Comparison of ENCODE assay signal across 30 cellular contexts in the genomic region with DNA sequence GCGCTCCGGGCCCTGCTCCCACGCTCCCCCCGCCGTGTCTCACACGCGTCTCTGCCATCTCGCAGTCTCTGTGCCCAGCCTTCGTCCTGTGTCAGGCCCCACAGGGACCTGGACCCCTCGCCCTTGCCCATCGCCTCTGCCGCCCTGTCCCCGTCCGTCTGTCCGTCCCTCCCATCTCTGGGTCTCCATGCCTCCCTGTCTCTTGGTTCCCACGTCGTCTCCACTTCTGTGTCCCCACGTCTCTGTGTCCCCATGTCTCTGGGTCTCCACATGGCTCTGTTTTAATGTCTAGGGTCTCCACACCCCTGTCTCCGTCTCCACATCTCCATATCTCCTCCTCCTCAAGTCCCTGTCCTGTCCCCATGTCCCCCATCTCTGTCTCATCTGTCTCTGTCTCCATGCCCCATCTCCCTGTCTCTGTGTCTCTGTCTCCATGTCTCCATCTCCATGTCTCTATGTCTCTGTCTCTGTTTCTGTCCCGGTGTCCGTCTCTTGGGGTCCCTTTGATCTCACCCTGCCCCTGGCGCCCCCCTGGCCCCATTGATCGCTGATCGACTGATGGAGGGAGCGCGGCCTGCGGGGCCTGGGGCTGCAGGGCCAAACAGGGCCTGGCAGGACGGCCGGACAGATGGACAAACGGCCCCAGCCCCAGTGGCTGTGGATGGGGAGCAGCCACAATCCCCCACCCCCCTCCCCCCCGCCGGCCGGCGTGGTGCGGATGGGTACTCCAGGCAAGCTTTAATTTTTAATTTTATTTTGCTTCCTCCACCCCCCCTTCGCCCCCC. TPM values are rescaled to one million over a fixed set of nuclear protein-coding genes. Genes with fewer than 3 reads are reported as not detected.
DNase-seq lines count a peak whose midpoint lies in the region; ATAC-seq and TF ChIP-seq lines count a peak whose summit lies in the region.
"Had no signal": no experiment of that assay in that cellular context is flagged by ENCODE, and none has a peak within 500 bp of the region (broad histone marks: within the 10 kb centered on the region; RNA-seq: fewer than 3 reads in every experiment).

No MANE protein-coding gene starts in this region.

- no peaks in the 10 kb centered on the region for H3K79me2 ChIP-seq in mammary epithelial cell (ENCODE audit: insufficient read depth, low read length)

- no peaks in the 10 kb centered on the region for H3K36me3 ChIP-seq in mammary epithelial cell (ENCODE audit: insufficient read depth, low read length)
- H3K36me3 ChIP-seq: colonic mucosa, neural progenitor cell, sigmoid colon, suprapubic skin had no signal

- peaks cover 3% of the 10 kb centered on the region for H4K20me1 ChIP-seq in mammary epithelial cell (ENCODE audit: insufficient read depth, low read length)

- peaks cover 3% of the 10 kb centered on the region for H3K4me1 Mint-ChIP-seq in MCF 10A (ENCODE audit: insufficient read depth, unreplicated experiment)
- peaks cover 19% of the 10 kb centered on the region for H3K4me1 Mint-ChIP-seq in glutamatergic neuron (ENCODE audit: low read depth, unreplicated experiment)

- in situ Hi-C loops in mammary epithelial cell (cut with MboI; ENCODE audit: low sequenced_read_pairs in 2 of 2) = no loop called here

- intact Hi-C loops in mammary epithelial cell (cut with micrococcal nuclease) = no loop called here
- intact Hi-C loops in MCF 10A (cut with micrococcal nuclease) = no loop called here

- no peaks in the 10 kb centered on the region for H3K27me3 Mint-ChIP-seq in MCF 10A (ENCODE audit: insufficient read depth, unreplicated experiment)
- peaks cover 22% of the 10 kb centered on the region for H3K27me3 Mint-ChIP-seq in glutamatergic neuron (ENCODE audit: unreplicated experiment)

- no peaks in the 10 kb centered on the region for H3K9me3 Mint-ChIP-seq in MCF 10A (ENCODE audit: unreplicated experiment)
- peaks cover 7% of the 10 kb centered on the region for H3K9me3 Mint-ChIP-seq in glutamatergic neuron (ENCODE audit: unreplicated experiment)
- H3K9me3 Mint-ChIP-seq: activated B cell treated with CpG ODN at 0.5 μM for 24 hours; immature natural killer cell; neural progenitor cell; stimulated activated naive B cell treated with anti-CD40 and anti-IgM and Interleukin-4, amounts not matched to agents 10 μg/mL and 1 μg/mL and 100 μg/mL, for 72 hours had no signal

- H3K27ac Mint-ChIP-seq in MCF 10A (ENCODE audit: low read depth, unreplicated experiment) (no peak overlapping the region), glutamatergic neuron (ENCODE audit: unreplicated experiment) (no peak overlapping the region)
- H3K27ac Mint-ChIP-seq: activated B cell treated with CpG ODN at 0.5 μM for 24 hours; immature natural killer cell; neural progenitor cell; stimulated activated naive B cell treated with anti-CD40 and anti-IgM and Interleukin-4, amounts not matched to agents 10 μg/mL and 1 μg/mL and 100 μg/mL, for 72 hours had no signal

- TF ChIP-seq CTCF in mammary epithelial cell (conservative IDR thresholded peaks at IDR 0.05 in 1 of 2, IDR thresholded peaks at IDR 0.05 in 1 of 2; ENCODE audit: extremely low read depth in 1 of 2, insufficient read depth in 1 of 2, low read depth in 1 of 2, low read length in 2 of 2) = no peak
- TF ChIP-seq CTCF in MCF 10A (IDR thresholded peaks at IDR 0.05; ENCODE audit: unreplicated experiment) = no peak
- no peak for TF ChIP-seq CTCF in glutamatergic neuron (IDR thresholded peaks at IDR 0.05; ENCODE audit: partially characterized antibody, unreplicated experiment)

- H3K4me3 Mint-ChIP-seq in MCF 10A (ENCODE audit: unreplicated experiment) = no peak overlapping the region
- H3K4me3 Mint-ChIP-seq in glutamatergic neuron (ENCODE audit: unreplicated experiment) = no peak overlapping the region
- H3K4me3 Mint-ChIP-seq: activated B cell treated with CpG ODN at 0.5 μM for 24 hours; immature natural killer cell; neural progenitor cell; stimulated activated naive B cell treated with anti-CD40 and anti-IgM and Interleukin-4, amounts not matched to agents 10 μg/mL and 1 μg/mL and 100 μg/mL, for 72 hours had no signal

- peaks cover 3% of the 10 kb centered on the region for H3K4me1 ChIP-seq in mammary epithelial cell (ENCODE audit: insufficient read depth, low read length)
- H3K4me1 ChIP-seq: colonic mucosa had no signal

- 20% methylated on average over 21 of the region's 36 CpGs for WGBS in mammary epithelial cell (ENCODE audit: low coverage, missing lambda C conversion rate)

- no TSS peak for BruUV-seq in mammary epithelial cell (replicated peaks; lab: Mats Ljungman, UMichigan)
- BruUV-seq in MCF 10A (replicated peaks; lab: Mats Ljungman, UMichigan) = no TSS peak

- H3K36me3 Mint-ChIP-seq in MCF 10A (ENCODE audit: insufficient read depth, unreplicated experiment) = no peaks in the 10 kb centered on the region
- no peaks in the 10 kb centered on the region for H3K36me3 Mint-ChIP-seq in glutamatergic neuron (ENCODE audit: unreplicated experiment)
- H3K36me3 Mint-ChIP-seq: immature natural killer cell, neural progenitor cell had no signal

- CTCF ChIA-PET in mammary epithelial cell (lab: Charles Lee; ENCODE audit: low non-redundant PET) (no interaction called here), MCF 10A (lab: Yijun Ruan, JAX) (interaction anchor here (0.6 kb wide), 1 partner anchor 38 kb away, joined by 3 read pairs; no protein-coding TSS in a partner anchor)

- no peak overlapping the region for H2AFZ ChIP-seq in mammary epithelial cell (ENCODE audit: low read depth, low read length)
- H2AFZ ChIP-seq: neural progenitor cell had no signal

- dilution Hi-C loops in mammary epithelial cell (cut with HindIII; ENCODE audit: low sequenced_read_pairs) = no loop called here

- H3K9me3 ChIP-seq in mammary epithelial cell (replicated peaks; ENCODE audit: insufficient read depth, low read length) = no peaks in the 10 kb centered on the region
- H3K9me3 ChIP-seq: colonic mucosa, sigmoid colon, suprapubic skin had no signal

- no peak for DNase-seq in mammary epithelial cell
- no peak for DNase-seq in MCF 10A (ENCODE audit: unreplicated experiment)
- DNase-seq in Jurkat, Clone E6-1 (ENCODE audit: low read depth, low spot score) = no peak
- DNase-seq in glutamatergic neuron = peak; percentile 27
- DNase-seq in NCI-H226 = no peak
- DNase-seq: activated B cell treated with CpG ODN at 0.5 μM for 24 hours; activated CD4-positive, alpha-beta T cell treated with anti-CD3 and anti-CD28 coated beads, Interleukin-2, amount 50 U/mL, for 4 hours; activated naive CD4-positive, alpha-beta T cell treated with anti-CD3 and anti-CD28 coated beads, Interleukin-2, amount 50 U/mL, for 16 hours; amniotic stem cell; colonic mucosa; erythroblast; head of caudate nucleus; immature natural killer cell; left colon; NCI-H1105; NCI-H187 treated with DMSO at 0.1 percent for 48 hours; posterior cingulate gyrus; SHP77 treated with DMSO at 0.1 percent for 48 hours; sigmoid colon; stimulated activated naive B cell treated with anti-CD40 and anti-IgM and Interleukin-4, amounts not matched to agents 10 μg/mL and 1 μg/mL and 100 μg/mL, for 72 hours; SW 1271; T1000 had no signal

- H3K9ac ChIP-seq in mammary epithelial cell (ENCODE audit: insufficient read depth, low read length) = no peak overlapping the region
- H3K9ac ChIP-seq: neural progenitor cell had no signal

- H3K27ac ChIP-seq in mammary epithelial cell (ENCODE audit: insufficient read depth, low read depth, low read length) = no peak overlapping the region
- H3K27ac ChIP-seq: colonic mucosa, neural progenitor cell, sigmoid colon, suprapubic skin had no signal

- ATAC-seq in activated CD4-positive, CD25-positive, alpha-beta regulatory T cell treated with anti-CD3 and anti-CD28 coated beads, Interleukin-2, amount 50 U/mL, for 24 hours = no peak
- no peak for ATAC-seq in GM21619 (IDR thresholded peaks at IDR 0.05; ENCODE audit: unreplicated experiment)
- ATAC-seq in GM21515 (IDR thresholded peaks at IDR 0.05; ENCODE audit: unreplicated experiment) = no peak
- ATAC-seq: GM12878; left colon; stimulated activated naive B cell treated with anti-CD40 and anti-IgM and Interleukin-4, amounts not matched to agents 10 μg/mL and 1 μg/mL and 100 μg/mL, for 72 hours had no signal

- POLR2A ChIA-PET in MCF 10A (lab: Yijun Ruan, JAX) = no interaction called here

- peaks cover 35% of the 10 kb centered on the region for H3K27me3 ChIP-seq in mammary epithelial cell (ENCODE audit: insufficient read depth, low read length)

- peak overlapping the region; percentile 39 for H3K4me2 ChIP-seq in mammary epithelial cell (ENCODE audit: insufficient read depth, low read depth, low read length)
- H3K4me2 ChIP-seq: neural progenitor cell had no signal

- H3K4me3 ChIP-seq in mammary epithelial cell (replicated peaks in 1 of 3; ENCODE audit: insufficient read depth in 1 of 3, low read depth in 2 of 3, low read length in 3 of 3) = no peak overlapping the region
- H3K4me3 ChIP-seq in Jurkat, Clone E6-1 (ENCODE audit: low read length) = peak overlapping the region; percentile 30
- H3K4me3 ChIP-seq: colonic mucosa, GM12878, neural progenitor cell, sigmoid colon, suprapubic skin had no signal

RNA-seq across cellular contexts. Expression of a gene that starts 12.8 kb away (rescaled TPM):
- total RNA-seq in mammary epithelial cell = not detected
- 0.03 TPM for polyA plus RNA-seq in mammary epithelial cell
- not detected for polyA minus RNA-seq in mammary epithelial cell
- total RNA-seq in MCF 10A (2022) = 0.34 TPM in 1 of 2 replicates, not detected in the other
- polyA plus RNA-seq in Jurkat, Clone E6-1 (2012; ENCODE audit: insufficient read depth, insufficient read length) = 1.3 TPM
- total RNA-seq in glutamatergic neuron (ENCODE audit: unreplicated experiment) = 1.6 TPM
- total RNA-seq: sigmoid colon, urinary bladder had no signal

RNA-seq across cellular contexts. Expression of a gene that starts 32.5 kb away (rescaled TPM):
- total RNA-seq in mammary epithelial cell (100 to 1,000 TPM in 1 of 2 donors, 10 to 100 TPM in 1; 45.5 to 121 TPM), MCF 10A (2022) (106 and 108 TPM in 2 replicates), glutamatergic neuron (ENCODE audit: unreplicated experiment) (78.7 TPM)
- 76.4 TPM for polyA plus RNA-seq in mammary epithelial cell
- 53.0 TPM for polyA minus RNA-seq in mammary epithelial cell
- 154 TPM for polyA plus RNA-seq in Jurkat, Clone E6-1 (2012; ENCODE audit: insufficient read depth, insufficient read length)

RNA-seq across cellular contexts. Expression of a gene that starts 38.4 kb away (rescaled TPM):
- total RNA-seq in mammary epithelial cell (under 1 TPM in 1 of 2 donors, not detected in 1; 0.40 TPM), MCF 10A (2022) (not detected in 2 replicates), glutamatergic neuron (ENCODE audit: unreplicated experiment) (not detected)
- 0.08 TPM for polyA plus RNA-seq in mammary epithelial cell
- not detected for polyA minus RNA-seq in mammary epithelial cell
- polyA plus RNA-seq in Jurkat, Clone E6-1 (2012; ENCODE audit: insufficient read depth, insufficient read length) = 8.5 TPM
- total RNA-seq: A172, sigmoid colon had no signal

RNA-seq across cellular contexts. Expression of a gene that starts 43.7 kb away (rescaled TPM):
- 100 to 1,000 TPM in 1 of 2 donors, 10 to 100 TPM in 1; 74.8 to 154 TPM for total RNA-seq in mammary epithelial cell
- 154 TPM for polyA plus RNA-seq in mammary epithelial cell
- polyA minus RNA-seq in mammary epithelial cell = 102 TPM
- total RNA-seq in MCF 10A (2022) = 75.4 and 104 TPM in 2 replicates
- polyA plus RNA-seq in Jurkat, Clone E6-1 (2012; ENCODE audit: insufficient read depth, insufficient read length) = 104 TPM
- 139 TPM for total RNA-seq in glutamatergic neuron (ENCODE audit: unreplicated experiment)

RNA-seq across cellular contexts. Expression of a gene that starts 55.4 kb away (rescaled TPM):
- 1,000 to 10,000 TPM in 1 of 2 donors, 100 to 1,000 TPM in 1; 530 to 2,153 TPM for total RNA-seq in mammary epithelial cell
- polyA plus RNA-seq in mammary epithelial cell = 3,946 TPM
- polyA minus RNA-seq in mammary epithelial cell = 789 TPM
- 3,060 and 3,357 TPM in 2 replicates for total RNA-seq in MCF 10A (2022)
- polyA plus RNA-seq in Jurkat, Clone E6-1 (2012; ENCODE audit: insufficient read depth, insufficient read length) = 3,313 TPM
- total RNA-seq in glutamatergic neuron (ENCODE audit: unreplicated experiment) = 1,637 TPM
